15 cellular contexts compared by ENCODE assay signal in the genomic region with DNA sequence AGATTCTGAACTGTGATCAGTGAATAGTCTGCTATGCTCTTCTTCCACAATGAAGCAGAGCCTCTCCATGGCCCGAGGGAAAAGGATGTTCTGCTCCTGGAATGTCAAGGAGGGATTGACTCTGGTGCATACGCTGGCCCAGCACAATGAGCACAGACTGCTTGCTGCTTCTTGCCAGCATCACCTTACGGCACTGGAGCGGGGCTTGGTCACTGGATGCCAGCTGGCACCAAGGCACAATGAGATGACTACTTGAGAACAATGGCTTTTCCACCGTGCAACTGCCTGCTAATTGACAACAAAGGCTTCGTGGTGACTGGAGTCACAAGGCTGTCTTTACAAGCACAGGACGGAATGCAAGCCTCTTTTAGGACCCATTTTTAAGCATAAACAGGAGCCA.
DNase-seq lines count a peak whose midpoint lies in the region; ATAC-seq and TF ChIP-seq lines count a peak whose summit lies in the region.
"Had no signal": no experiment of that assay in that cellular context is flagged by ENCODE, and none has a peak within 500 bp of the region (broad histone marks: within the 10 kb centered on the region; RNA-seq: fewer than 3 reads in every experiment).

No MANE protein-coding gene starts in this region.

- intact Hi-C loops in right cardiac atrium (cut with DNase I) (no loop called here), stomach (cut with DNase I; ENCODE audit: low total_unique reads) (no loop called here), sciatic nerve (cut with DNase I) (no loop called here)

- ATAC-seq in right cardiac atrium (peak; percentile 71 to 76), sciatic nerve (no peak)

- WGBS in right cardiac atrium = 57% methylated on average over 7 of the region's 7 CpGs
- 63 to 71% (median 68%) methylated on average over 7 of the region's 7 CpGs for WGBS in stomach, 5 donors

- no peak for TF ChIP-seq POLR2A in stomach (IDR thresholded peaks at IDR 0.05)

- TF ChIP-seq CTCF in stomach (IDR thresholded peaks at IDR 0.05) = no peak

- no peak for TF ChIP-seq EP300 in stomach (IDR thresholded peaks at IDR 0.05)

- no peak overlapping the region for H3K4me3 ChIP-seq in right cardiac atrium (ENCODE audit: low read length)
- H3K4me3 ChIP-seq in stomach = no peak overlapping the region
- H3K4me3 ChIP-seq: coronary artery had no signal

- peak; percentile 67 for DNase-seq in NCI-H510A treated with DMSO at 0.1 percent for 48 hours (lab: John Stamatoyannopoulos, UW)
- DNase-seq in NCI-H510A (lab: John Stamatoyannopoulos, UW) = no peak
- DNase-seq in NCI-H69 (lab: John Stamatoyannopoulos, UW) = peak; percentile 30
- peak in 1 of 3 donors; percentile 40 for DNase-seq in right cardiac atrium
- DNase-seq in stomach = no peak
- DNase-seq in stimulated activated CD4-positive, alpha-beta T cell treated with anti-CD3 and anti-CD28 coated beads, Interleukin-4, amount 100 ng/mL, for 1 hour = no peak
- no peak for DNase-seq in iPS-NIHi7 (ENCODE audit: extremely low spot score)
- DNase-seq in sciatic nerve (ENCODE audit: low spot score) = no peak
- DNase-seq: activated CD4-positive, alpha-beta T cell treated with anti-CD3 and anti-CD28 coated beads, Interleukin-2, amount 50 U/mL, for 48 hours; CD4-positive, CD25-positive, alpha-beta regulatory T cell; GDM1; kidney glomerular epithelial cell; NCI-H1048 had no signal

- H3K27ac ChIP-seq in right cardiac atrium (ENCODE audit: low read length) (no peak overlapping the region), stomach (no peak overlapping the region)
- H3K27ac ChIP-seq: coronary artery, parathyroid adenoma had no signal

- no peaks in the 10 kb centered on the region for H3K4me1 ChIP-seq in right cardiac atrium (ENCODE audit: control insufficient read depth, insufficient read depth, low read length)
- no peaks in the 10 kb centered on the region for H3K4me1 ChIP-seq in stomach
- H3K4me1 ChIP-seq: parathyroid adenoma had no signal

- H3K36me3 ChIP-seq in stomach = no peaks in the 10 kb centered on the region

- H3K9me3 ChIP-seq in right cardiac atrium (ENCODE audit: control insufficient read depth, low read length) = no peaks in the 10 kb centered on the region
- H3K9me3 ChIP-seq in stomach = no peaks in the 10 kb centered on the region

- H3K27me3 ChIP-seq in right cardiac atrium (ENCODE audit: control insufficient read depth, insufficient read depth) = no peaks in the 10 kb centered on the region
- peaks cover 0 to 11% (median 0%) of the 10 kb centered on the region in 3 donors for H3K27me3 ChIP-seq in stomach

Comparison
In these comparisons a context has a peak if more than half of its experiments do, and no peak if none do; other contexts are left out.
1. DNase-seq: peak in NCI-H510A treated with DMSO at 0.1 percent for 48 hours (single experiment) and NCI-H69 (single experiment); none in NCI-H510A (single experiment), stomach (single experiment), stimulated activated CD4-positive, alpha-beta T cell treated with anti-CD3 and anti-CD28 coated beads, Interleukin-4, amount 100 ng/mL, for 1 hour (single experiment), iPS-NIHi7 (single experiment) and sciatic nerve (single experiment).